Comparison of ENCODE assay signal across 8 cellular contexts in genomic region chrX:1592128-1592862, GRCh38.
DNase-seq lines count a peak whose midpoint lies in the region; ATAC-seq and TF ChIP-seq lines count a peak whose summit lies in the region.

No MANE protein-coding gene starts in this region.

- H3K4me3 Mint-ChIP-seq in nephron progenitor cell = peak overlapping the region; percentile 94

- TF ChIP-seq CTCF in nephron progenitor cell (IDR thresholded peaks at IDR 0.05) = no peak

- no peaks in the 10 kb centered on the region for H3K9me3 Mint-ChIP-seq in nephron progenitor cell

- peaks cover 14% of the 10 kb centered on the region for H3K4me1 Mint-ChIP-seq in nephron progenitor cell

- H3K27me3 Mint-ChIP-seq in nephron progenitor cell (ENCODE audit: low read depth, poor library complexity) = peaks cover 4% of the 10 kb centered on the region

- peak; percentile 25 for DNase-seq in activated naive CD4-positive, alpha-beta T cell treated with Interleukin-2 at 50 U/mL for 16 hours
- DNase-seq in activated naive CD4-positive, alpha-beta T cell treated with anti-CD3 and anti-CD28 coated beads, Interleukin-2, amount 50 U/mL, for 16 hours = no peak
- no peak for DNase-seq in epithelial cell of prostate (ENCODE audit: low read depth, low spot score)
- peak; percentile 37 for DNase-seq in nephron progenitor cell
- DNase-seq in NCI-H446 treated with DMSO at 0.1 percent for 48 hours (lab: John Stamatoyannopoulos, UW) = no peak
- DNase-seq in NCI-H82 treated with DMSO at 0.1 percent for 48 hours (lab: John Stamatoyannopoulos, UW; ENCODE audit: unreplicated experiment) = no peak

- H3K27ac ChIP-seq in epithelial cell of prostate = peak overlapping the region; percentile 67

- ATAC-seq in HG02642 (IDR thresholded peaks at IDR 0.05; ENCODE audit: poor library complexity, unreplicated experiment) (peak; percentile 39), SK-N-SH treated with all-trans-retinoic acid at 6 μM for 48 hours (peak; percentile 47)

- H3K36me3 Mint-ChIP-seq in nephron progenitor cell (ENCODE audit: low read depth) = peaks cover 29% of the 10 kb centered on the region

- peak overlapping the region; percentile 94 for H3K27ac Mint-ChIP-seq in nephron progenitor cell

TF ChIP-seq in SK-N-SH treated with all-trans-retinoic acid at 6 μM for 48 hours, 23 proteins besides CTCF, POLR2A, EP300 and RAD21:
- no peak for TF ChIP-seq ZC3H10 (CRISPR knock-in tag; IDR thresholded peaks at IDR 0.05)
- TF ChIP-seq ISL1 (CRISPR knock-in tag; IDR thresholded peaks at IDR 0.05) = no peak
- no peak for TF ChIP-seq ZNF70 (CRISPR knock-in tag; IDR thresholded peaks at IDR 0.05)
- TF ChIP-seq TOX (CRISPR knock-in tag; IDR thresholded peaks at IDR 0.05; ENCODE audit: borderline replicate concordance) = no peak
- no peak for TF ChIP-seq ZNF565 (CRISPR knock-in tag; conservative IDR thresholded peaks at IDR 0.05; ENCODE audit: low read depth)
- TF ChIP-seq CREB5 (CRISPR knock-in tag; IDR thresholded peaks at IDR 0.05; ENCODE audit: low read depth) = no peak
- no peak for TF ChIP-seq ESRRG (CRISPR knock-in tag; IDR thresholded peaks at IDR 0.05)
- TF ChIP-seq PPARA (CRISPR knock-in tag; IDR thresholded peaks at IDR 0.05; ENCODE audit: borderline replicate concordance) = no peak
- TF ChIP-seq SNAI2 (CRISPR knock-in tag; IDR thresholded peaks at IDR 0.05) = no peak
- no peak for TF ChIP-seq TCF4 (CRISPR knock-in tag; IDR thresholded peaks at IDR 0.05; ENCODE audit: borderline replicate concordance)
- TF ChIP-seq TSHZ2 (CRISPR knock-in tag; IDR thresholded peaks at IDR 0.05) = no peak

Comparison
In these comparisons a context has a peak if more than half of its experiments do, and no peak if none do; other contexts are left out.
1. DNase-seq: peak in activated naive CD4-positive, alpha-beta T cell treated with Interleukin-2 at 50 U/mL for 16 hours (single experiment) and nephron progenitor cell (single experiment); none in activated naive CD4-positive, alpha-beta T cell treated with anti-CD3 and anti-CD28 coated beads, Interleukin-2, amount 50 U/mL, for 16 hours (single experiment), epithelial cell of prostate (single experiment), NCI-H446 treated with DMSO at 0.1 percent for 48 hours (single experiment) and NCI-H82 treated with DMSO at 0.1 percent for 48 hours (single experiment).